8 cellular contexts compared by ENCODE assay signal in the genomic region with DNA sequence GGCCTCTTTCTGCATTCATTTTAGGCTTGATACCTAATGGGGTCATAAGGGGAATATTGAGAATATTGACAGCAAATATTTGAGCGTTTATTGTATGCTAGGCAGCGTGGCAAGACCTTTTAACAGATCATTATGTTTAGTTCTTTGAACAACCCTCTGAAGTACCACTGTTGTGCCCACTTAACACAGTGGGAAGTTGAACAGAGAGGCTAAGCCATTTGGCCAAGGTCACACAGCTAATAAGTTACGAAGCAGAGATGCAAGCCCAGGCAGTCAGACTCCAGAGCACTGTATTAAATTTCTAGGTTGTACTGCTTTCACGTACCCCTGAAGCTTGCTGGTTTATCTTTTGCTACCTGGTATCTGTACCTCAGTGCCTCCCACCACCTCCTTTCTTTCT. TPM values are rescaled to one million over a fixed set of nuclear protein-coding genes. Genes with fewer than 3 reads are reported as not detected.
A peak's percentile ranks its signal among the peaks of the same experiment; 100 is the strongest.
DNase-seq lines count a peak whose midpoint lies in the region; ATAC-seq, FAIRE-seq and TF ChIP-seq lines count a peak whose summit lies in the region.

No MANE protein-coding gene starts in this region.

- H3K9me3 ChIP-seq in SK-N-SH (no peaks in the 10 kb centered on the region), stomach (no peaks in the 10 kb centered on the region)

- no peak for DNase-seq in SK-N-SH
- DNase-seq in activated naive CD4-positive, alpha-beta T cell treated with anti-CD3 and anti-CD28 coated beads, Interleukin-2, amount 50 U/mL, for 72 hours (ENCODE audit: low spot score in 2 of 2) = no peak
- no peak for DNase-seq in immature natural killer cell
- DNase-seq in stomach = no peak
- no peak for DNase-seq in NCI-H2196 treated with DMSO at 0.1 percent for 48 hours (lab: John Stamatoyannopoulos, UW; ENCODE audit: unreplicated experiment)
- no peak for DNase-seq in frontal cortex (ENCODE audit: low spot score in 2 of 2)

- H3K4me1 Mint-ChIP-seq in immature natural killer cell = peaks cover 60 to 68% of the 10 kb centered on the region in 2 donors

- peak overlapping the region; percentile 90 for H3K4me2 ChIP-seq in SK-N-SH

- H3K9ac ChIP-seq in SK-N-SH = peak overlapping the region; percentile 92

- peaks cover 58% of the 10 kb centered on the region for H4K20me1 ChIP-seq in SK-N-SH (ENCODE audit: insufficient read depth)

- whole genome bisulfite sequencing in SK-N-SH (ENCODE audit: low lambda C conversion rate) = 4% methylated on average over 4 of the region's 4 CpGs
- 5 to 15% (median 9%) methylated on average over 4 of the region's 4 CpGs for WGBS in stomach, 5 donors

- peak overlapping the region; percentile 88 to 98 for H3K27ac Mint-ChIP-seq in activated naive CD4-positive, alpha-beta T cell treated with anti-CD3 and anti-CD28 coated beads, Interleukin-2, amount 50 U/mL, for 72 hours
- H3K27ac Mint-ChIP-seq in immature natural killer cell = peak overlapping the region; percentile 80 to 98 (median 94)

- H2AFZ ChIP-seq in SK-N-SH (ENCODE audit: low read depth) = no peak overlapping the region

- peaks cover 18 to 28% of the 10 kb centered on the region in 2 donors for H3K36me3 Mint-ChIP-seq in activated naive CD4-positive, alpha-beta T cell treated with anti-CD3 and anti-CD28 coated beads, Interleukin-2, amount 50 U/mL, for 72 hours
- H3K36me3 Mint-ChIP-seq in immature natural killer cell = no peaks in the 10 kb centered on the region

- TF ChIP-seq RAD21 in SK-N-SH (IDR thresholded peaks at IDR 0.05; ENCODE audit: low read length) = no peak

- TF ChIP-seq POLR2A in stomach (IDR thresholded peaks at IDR 0.05) = no peak

- H3K79me2 ChIP-seq in SK-N-SH (ENCODE audit: insufficient read depth) = peaks cover 69% of the 10 kb centered on the region

- CTCF ChIA-PET in SK-N-SH (lab: Yijun Ruan, JAX) = interaction anchor here (0.6 to 4.1 kb wide), 5 partner anchors 46 to 244 kb away, joined by 3 to 32 read pairs (median 4); no protein-coding TSS in a partner anchor

- intact Hi-C loops in stomach (cut with DNase I; ENCODE audit: low total_unique reads) = no loop called here

- H3K9me2 ChIP-seq in SK-N-SH = no peaks in the 10 kb centered on the region

- TF ChIP-seq EP300 in SK-N-SH (IDR thresholded peaks at IDR 0.05; ENCODE audit: borderline replicate concordance in 1 of 2, low read depth in 1 of 2, low read length in 1 of 2) (no peak), stomach (IDR thresholded peaks at IDR 0.05) (no peak)

- no peak for FAIRE-seq in frontal cortex (lab: Jason Lieb, UNC)

- POLR2A ChIA-PET in SK-N-SH (lab: Yijun Ruan, JAX) = interaction anchor here (0.6 kb wide), 1 partner anchor 46 kb away, joined by 3 read pairs; no protein-coding TSS in a partner anchor

- H3K27me3 Mint-ChIP-seq in immature natural killer cell (ENCODE audit: low read depth in 3 of 3) = peaks cover 2 to 16% (median 8%) of the 10 kb centered on the region in 3 donors

- no peak for TF ChIP-seq CTCF in SK-N-SH (IDR thresholded peaks at IDR 0.05)
- no peak for TF ChIP-seq CTCF in stomach (IDR thresholded peaks at IDR 0.05)

- H3K4me3 Mint-ChIP-seq in immature natural killer cell = peak overlapping the region; percentile 93 to 100 (median 96)

- peaks cover 0 to 12% of the 10 kb centered on the region in 2 donors for H3K9me3 Mint-ChIP-seq in activated naive CD4-positive, alpha-beta T cell treated with anti-CD3 and anti-CD28 coated beads, Interleukin-2, amount 50 U/mL, for 72 hours
- H3K9me3 Mint-ChIP-seq in immature natural killer cell = no peaks in the 10 kb centered on the region

- peaks cover 8% of the 10 kb centered on the region for H3F3A ChIP-seq in SK-N-SH (replicated peaks; ENCODE audit: insufficient read depth)

- H3K36me3 ChIP-seq in SK-N-SH (replicated peaks in 1 of 2; ENCODE audit: control insufficient read depth in 1 of 2, insufficient read depth in 2 of 2, low read length in 1 of 2) (no peaks in the 10 kb centered on the region), stomach (no peaks in the 10 kb centered on the region)

- H3K27ac ChIP-seq in SK-N-SH (ENCODE audit: low read depth in 2 of 2, low read length in 1 of 2) = peak overlapping the region in 1 of 2 experiments; percentile 90; a peak in 1 of 4 replicates
- peak overlapping the region in 4 of 5 donors; percentile 93 to 100 (median 99) for H3K27ac ChIP-seq in stomach

- H3K27me3 ChIP-seq in SK-N-SH (ENCODE audit: insufficient read depth) = no peaks in the 10 kb centered on the region
- H3K27me3 ChIP-seq in stomach = no peaks in the 10 kb centered on the region

- H3K4me1 ChIP-seq in SK-N-SH (ENCODE audit: control insufficient read depth in 1 of 2, insufficient read depth in 2 of 2, low read depth in 1 of 2, low read length in 1 of 2) (peaks cover 5 to 9% of the 10 kb centered on the region in 2 experiments), stomach (peaks cover 32 to 53% (median 48%) of the 10 kb centered on the region in 4 donors)

- ATAC-seq in SK-N-SH treated with all-trans-retinoic acid at 6 μM for 48 hours (no peak), HG03342 (IDR thresholded peaks at IDR 0.05; ENCODE audit: unreplicated experiment) (no peak)
- no peak for ATAC-seq in activated naive CD4-positive, alpha-beta T cell treated with anti-CD3 and anti-CD28 coated beads, Interleukin-2, amount 50 U/mL, for 72 hours

- H3K4me3 ChIP-seq in SK-N-SH (ENCODE audit: low read depth in 2 of 2, low read length in 1 of 2) (peak overlapping the region; percentile 95 to 97), stomach (peak overlapping the region; percentile 76 to 99 (median 96))

TF ChIP-seq in SK-N-SH, 30 proteins besides CTCF, POLR2A, EP300 and RAD21 (continues in another document):
- TF ChIP-seq MXI1 (IDR thresholded peaks at IDR 0.05; ENCODE audit: low read depth, low read length) (no peak), GATA2 (CRISPR knock-in tag; IDR thresholded peaks at IDR 0.05) (no peak), NFIC (IDR thresholded peaks at IDR 0.05; ENCODE audit: borderline replicate concordance) (no peak), FOXM1 (IDR thresholded peaks at IDR 0.05; ENCODE audit: low read depth) (no peak), POLR2AphosphoS5 (IDR thresholded peaks at IDR 0.05; ENCODE audit: low read depth, low read length) (no peak), JUND (IDR thresholded peaks at IDR 0.05) (no peak), SIN3A (IDR thresholded peaks at IDR 0.05; ENCODE audit: borderline replicate concordance, low read depth, low read length) (no peak; the same call in 1 of the 2 replicates), USF2 (IDR thresholded peaks at IDR 0.05; ENCODE audit: borderline replicate concordance, low read depth, low read length) (no peak), NRF1 (IDR thresholded peaks at IDR 0.05; ENCODE audit: low read depth, low read length) (no peak)

TF ChIP-seq in SK-N-SH treated with all-trans-retinoic acid at 6 μM for 48 hours, 23 proteins besides CTCF, POLR2A, EP300 and RAD21 (continues in another document):
- TF ChIP-seq ZFP3 (CRISPR knock-in tag; IDR thresholded peaks at IDR 0.05) (no peak), ZFP30 (CRISPR knock-in tag; IDR thresholded peaks at IDR 0.05) (no peak), PPARA (CRISPR knock-in tag; IDR thresholded peaks at IDR 0.05; ENCODE audit: borderline replicate concordance) (no peak), ZC3H10 (CRISPR knock-in tag; IDR thresholded peaks at IDR 0.05) (no peak), ISL1 (CRISPR knock-in tag; IDR thresholded peaks at IDR 0.05) (no peak), CSDC2 (CRISPR knock-in tag; IDR thresholded peaks at IDR 0.05) (no peak), ZNF70 (CRISPR knock-in tag; IDR thresholded peaks at IDR 0.05) (no peak)
- TF ChIP-seq, protein P1, sequence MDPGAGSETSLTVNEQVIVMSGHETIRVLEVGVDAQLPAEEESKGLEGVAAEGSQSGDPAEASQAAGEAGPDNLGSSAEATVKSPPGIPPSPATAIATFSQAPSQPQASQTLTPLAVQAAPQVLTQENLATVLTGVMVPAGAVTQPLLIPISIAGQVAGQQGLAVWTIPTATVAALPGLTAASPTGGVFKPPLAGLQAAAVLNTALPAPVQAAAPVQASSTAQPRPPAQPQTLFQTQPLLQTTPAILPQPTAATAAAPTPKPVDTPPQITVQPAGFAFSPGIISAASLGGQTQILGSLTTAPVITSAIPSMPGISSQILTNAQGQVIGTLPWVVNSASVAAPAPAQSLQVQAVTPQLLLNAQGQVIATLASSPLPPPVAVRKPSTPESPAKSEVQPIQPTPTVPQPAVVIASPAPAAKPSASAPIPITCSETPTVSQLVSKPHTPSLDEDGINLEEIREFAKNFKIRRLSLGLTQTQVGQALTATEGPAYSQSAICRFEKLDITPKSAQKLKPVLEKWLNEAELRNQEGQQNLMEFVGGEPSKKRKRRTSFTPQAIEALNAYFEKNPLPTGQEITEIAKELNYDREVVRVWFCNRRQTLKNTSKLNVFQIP (CRISPR knock-in tag; IDR thresholded peaks at IDR 0.05; ENCODE audit: borderline replicate concordance, low read depth) = no peak
- TF ChIP-seq, protein P2, sequence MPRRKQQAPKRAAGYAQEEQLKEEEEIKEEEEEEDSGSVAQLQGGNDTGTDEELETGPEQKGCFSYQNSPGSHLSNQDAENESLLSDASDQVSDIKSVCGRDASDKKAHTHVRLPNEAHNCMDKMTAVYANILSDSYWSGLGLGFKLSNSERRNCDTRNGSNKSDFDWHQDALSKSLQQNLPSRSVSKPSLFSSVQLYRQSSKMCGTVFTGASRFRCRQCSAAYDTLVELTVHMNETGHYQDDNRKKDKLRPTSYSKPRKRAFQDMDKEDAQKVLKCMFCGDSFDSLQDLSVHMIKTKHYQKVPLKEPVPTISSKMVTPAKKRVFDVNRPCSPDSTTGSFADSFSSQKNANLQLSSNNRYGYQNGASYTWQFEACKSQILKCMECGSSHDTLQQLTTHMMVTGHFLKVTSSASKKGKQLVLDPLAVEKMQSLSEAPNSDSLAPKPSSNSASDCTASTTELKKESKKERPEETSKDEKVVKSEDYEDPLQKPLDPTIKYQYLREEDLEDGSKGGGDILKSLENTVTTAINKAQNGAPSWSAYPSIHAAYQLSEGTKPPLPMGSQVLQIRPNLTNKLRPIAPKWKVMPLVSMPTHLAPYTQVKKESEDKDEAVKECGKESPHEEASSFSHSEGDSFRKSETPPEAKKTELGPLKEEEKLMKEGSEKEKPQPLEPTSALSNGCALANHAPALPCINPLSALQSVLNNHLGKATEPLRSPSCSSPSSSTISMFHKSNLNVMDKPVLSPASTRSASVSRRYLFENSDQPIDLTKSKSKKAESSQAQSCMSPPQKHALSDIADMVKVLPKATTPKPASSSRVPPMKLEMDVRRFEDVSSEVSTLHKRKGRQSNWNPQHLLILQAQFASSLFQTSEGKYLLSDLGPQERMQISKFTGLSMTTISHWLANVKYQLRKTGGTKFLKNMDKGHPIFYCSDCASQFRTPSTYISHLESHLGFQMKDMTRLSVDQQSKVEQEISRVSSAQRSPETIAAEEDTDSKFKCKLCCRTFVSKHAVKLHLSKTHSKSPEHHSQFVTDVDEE (CRISPR knock-in tag; IDR thresholded peaks at IDR 0.05) = no peak

RNA-seq across cellular contexts. Expression of gene RAB7A, which starts 1.1 kb away (rescaled TPM):
- polyA plus RNA-seq in SK-N-SH (2012; rRNA removed) (271 and 329 TPM in 2 replicates), immature natural killer cell (100 to 1,000 TPM; 201 to 313 (median 244) TPM), stomach (100 to 1,000 TPM in 2 of 3 donors, 10 to 100 TPM in 1; 96.6 to 166 (median 134) TPM)
- polyA plus RNA-seq in SK-N-SH (2012; cell fraction: cytosol; rRNA removed) = 329 and 346 TPM in 2 replicates
- polyA plus RNA-seq in SK-N-SH (2012; cell fraction: nucleus; rRNA removed) = 86.6 and 91.2 TPM in 2 replicates
- total RNA-seq in activated naive CD4-positive, alpha-beta T cell treated with anti-CD3 and anti-CD28 coated beads, Interleukin-2, amount 50 U/mL, for 72 hours = 100 to 1,000 TPM; 283 to 314 TPM
- total RNA-seq in stomach (100 to 1,000 TPM in 2 of 5 donors, 10 to 100 TPM in 3; 33.6 to 159 (median 85.8) TPM), frontal cortex (29.8 TPM)
